1 cellular context compared by ENCODE assay signal in the genomic region with DNA sequence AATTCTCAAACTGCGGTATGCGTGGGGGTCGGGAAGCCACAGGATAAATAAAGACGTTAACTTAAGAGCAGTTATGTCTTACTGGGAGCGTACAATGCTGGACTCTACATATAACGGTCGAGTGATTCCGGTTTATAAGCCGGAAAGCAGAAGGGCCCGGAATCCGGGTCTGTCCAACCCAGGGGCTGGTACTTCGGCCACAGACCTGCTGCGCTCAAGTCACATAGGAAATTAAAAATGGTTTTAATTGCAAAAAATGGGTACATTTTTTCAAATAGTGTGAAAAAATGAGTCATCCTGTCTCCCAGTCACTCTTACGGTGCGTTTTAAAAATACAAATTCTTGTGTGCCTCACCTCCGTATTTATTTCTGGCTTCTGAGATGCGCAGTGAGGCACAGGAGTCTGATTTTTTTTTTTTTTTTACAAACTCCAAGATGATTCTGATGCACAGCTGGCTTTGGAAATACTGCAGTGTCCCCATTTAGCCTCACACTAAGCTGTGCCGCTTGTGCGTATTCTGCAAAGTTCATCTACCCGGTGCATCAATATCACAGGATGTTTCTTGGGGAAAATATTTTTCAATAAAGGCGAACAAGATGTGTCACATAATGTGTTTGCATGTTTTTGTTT.
TF ChIP-seq lines count a peak whose summit lies in the region.

No MANE protein-coding gene starts in this region.

TF ChIP-seq in SK-N-SH treated with all-trans-retinoic acid at 6 μM for 48 hours, 23 proteins besides CTCF, POLR2A, EP300 and RAD21 (continued from another document):
- no peak for TF ChIP-seq ARNTL (CRISPR knock-in tag; IDR thresholded peaks at IDR 0.05; ENCODE audit: borderline replicate concordance, low read depth)
- TF ChIP-seq OSR1 (CRISPR knock-in tag; IDR thresholded peaks at IDR 0.05), result no peak
- no peak for TF ChIP-seq SNAI2 (CRISPR knock-in tag; IDR thresholded peaks at IDR 0.05)
